Comparison of ENCODE assay signal across 24 cellular contexts in the genomic region with DNA sequence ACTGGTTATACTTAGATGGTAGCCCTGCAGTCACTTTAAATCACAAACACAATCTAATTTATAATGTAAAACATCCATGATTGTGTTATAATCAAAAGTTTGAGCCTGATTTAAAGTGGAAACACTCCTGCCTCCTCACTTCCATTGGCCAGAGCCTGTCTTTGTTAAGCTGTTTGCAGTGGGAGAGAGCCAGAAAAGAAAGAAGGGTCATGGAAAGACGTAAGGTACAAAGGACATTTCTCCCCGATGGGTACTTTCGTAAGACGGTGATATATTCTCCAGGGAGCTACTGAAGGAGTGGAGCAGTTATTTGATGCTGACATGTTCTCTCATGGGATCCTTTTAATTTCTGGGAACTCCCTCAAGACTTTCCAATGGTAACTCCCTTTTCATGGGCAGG.
"Had no signal": no experiment of that assay in that cellular context is flagged by ENCODE, and none has a peak within 500 bp of the region (broad histone marks: within the 10 kb centered on the region; RNA-seq: fewer than 3 reads in every experiment).

No MANE protein-coding gene starts in this region.

- H2AFZ ChIP-seq: parathyroid adenoma had no signal

- H3K4me1 ChIP-seq: parathyroid adenoma, psoas muscle, sigmoid colon, vagina had no signal

- ATAC-seq: natural killer cell; psoas muscle; right cardiac atrium; stimulated activated naive B cell treated with anti-CD40 and anti-IgM and Interleukin-4, amounts not matched to agents 10 μg/mL and 1 μg/mL and 100 μg/mL, for 72 hours had no signal

- H3K27me3 ChIP-seq: right lobe of liver, sigmoid colon, stomach, thyroid gland, tibial nerve, upper lobe of left lung, vagina had no signal

- H3K4me3 ChIP-seq: psoas muscle, right lobe of liver, sigmoid colon, stomach, thoracic aorta, thyroid gland, tibial nerve, upper lobe of left lung, vagina had no signal

- H3K9ac ChIP-seq: parathyroid adenoma had no signal

- H3K9me3 ChIP-seq: neutrophil, psoas muscle, right lobe of liver, sigmoid colon, stomach, thoracic aorta, thyroid gland, upper lobe of left lung, vagina had no signal

- DNase-seq: natural killer cell; nephron progenitor cell; nucleus accumbens; psoas muscle; right cardiac atrium; right lobe of liver; sigmoid colon; small intestine; stimulated activated CD4-positive, alpha-beta T cell treated with anti-CD3 and anti-CD28 coated beads, Interleukin-15, amount 100 ng/mL, for 24 hours; stimulated activated CD4-positive, alpha-beta T cell treated with anti-CD3 and anti-CD28 coated beads, Interleukin-2, amount 100 ng/mL, for 24 hours; stimulated activated CD4-positive, alpha-beta T cell treated with anti-CD3 and anti-CD28 coated beads, Interleukin-2, amount 100 ng/mL, for 48 hours; stimulated activated CD4-positive, alpha-beta T cell treated with anti-CD3 and anti-CD28 coated beads, Interleukin-4, amount 100 ng/mL, for 24 hours; stimulated activated naive B cell treated with anti-CD40 and anti-IgM and Interleukin-4, amounts not matched to agents 10 μg/mL and 1 μg/mL and 100 μg/mL, for 72 hours; stimulated activated naive CD4-positive, alpha-beta T cell treated with Interleukin-2 at 50 U/mL for 16 hours; stomach; thyroid gland; trophoblast cell; upper lobe of left lung had no signal

- H3K27ac ChIP-seq: neutrophil, parathyroid adenoma, psoas muscle, right lobe of liver, sigmoid colon, stomach, thoracic aorta, thyroid gland, tibial nerve, upper lobe of left lung, vagina had no signal

- H3K36me3 ChIP-seq: neutrophil, right lobe of liver, sigmoid colon, stomach, thoracic aorta, thyroid gland, tibial nerve, upper lobe of left lung, vagina had no signal

- FAIRE-seq: small intestine, urothelium cell line had no signal
